In genomic region chr7:135509839-135510602, GRCh38 we compare ENCODE assay signal across 1 cellular context.
TF ChIP-seq lines count a peak whose summit lies in the region.

Gene CNOT4 (minus strand): TSS chr7:135510102. CDS start chr7:135438331, 71,771 bp downstream.

TF ChIP-seq in GM23338, 12 proteins besides CTCF, POLR2A, EP300 and RAD21:
- no peak for TF ChIP-seq ZNF462 (CRISPR knock-in tag; IDR thresholded peaks at IDR 0.05)
- TF ChIP-seq ETS1 (IDR thresholded peaks at IDR 0.05): peak; percentile 96
- no peak for TF ChIP-seq NANOG (IDR thresholded peaks at IDR 0.05; ENCODE audit: borderline replicate concordance)
- TF ChIP-seq POLR2AphosphoS5 (IDR thresholded peaks at IDR 0.05; ENCODE audit: low read depth): peak; percentile 85
- TF ChIP-seq CREB1 (CRISPR knock-in tag; IDR thresholded peaks at IDR 0.05; ENCODE audit: low read depth): peak; percentile 32; the same call in 1 of the 2 replicates
